In genomic region chr7:38580485-38580884, GRCh38 we compare ENCODE assay signal across 28 cellular contexts. TPM values are rescaled to one million over a fixed set of nuclear protein-coding genes. Genes with fewer than 3 reads are reported as not detected.
"Had no signal": no experiment of that assay in that cellular context is flagged by ENCODE, and none has a peak within 500 bp of the region (broad histone marks: within the 10 kb centered on the region; RNA-seq: fewer than 3 reads in every experiment).

No MANE protein-coding gene starts in this region.

- H3K27ac ChIP-seq: colonic mucosa, coronary artery, dorsolateral prefrontal cortex, epithelial cell of prostate, esophagus muscularis mucosa, esophagus squamous epithelium, foreskin keratinocyte, gastrocnemius medialis, gastroesophageal sphincter, heart left ventricle, heart right ventricle had no signal

- H3K4me1 ChIP-seq: colonic mucosa, esophagus squamous epithelium, foreskin keratinocyte, gastrocnemius medialis had no signal

- FAIRE-seq: colon, endometrium, endothelial cell of umbilical vein, frontal cortex had no signal

- H3K4me3 ChIP-seq: colonic mucosa, coronary artery, dorsolateral prefrontal cortex, esophagus muscularis mucosa, esophagus squamous epithelium, gastrocnemius medialis, gastroesophageal sphincter, heart left ventricle, heart right ventricle had no signal

- H3K9me3 ChIP-seq: colonic mucosa, esophagus muscularis mucosa, esophagus squamous epithelium, gastrocnemius medialis, gastroesophageal sphincter had no signal

- H3K36me3 ChIP-seq: colonic mucosa, esophagus muscularis mucosa, esophagus squamous epithelium, gastrocnemius medialis, gastroesophageal sphincter, heart left ventricle, heart right ventricle had no signal

- ATAC-seq: effector memory CD8-positive, alpha-beta T cell; esophagus mucosa; foreskin keratinocyte; gastrocnemius medialis; gastroesophageal sphincter; heart left ventricle; heart right ventricle had no signal

- H3K27me3 ChIP-seq: colonic mucosa, dorsolateral prefrontal cortex, esophagus muscularis mucosa, esophagus squamous epithelium, foreskin keratinocyte, gastrocnemius medialis, gastroesophageal sphincter, heart left ventricle, heart right ventricle had no signal

- DNase-seq: colonic mucosa; cortex of kidney; dermis blood vessel endothelial cell; dorsolateral prefrontal cortex; effector CD4-positive, alpha-beta T cell; effector CD8-positive, alpha-beta T cell; effector memory CD4-positive, alpha-beta T cell; effector memory CD8-positive, alpha-beta T cell; endodermal cell; erythroblast; esophagus squamous epithelium; foreskin fibroblast; foreskin keratinocyte; foreskin melanocyte; gastrocnemius medialis; glutamatergic neuron; head of caudate nucleus; heart left ventricle; heart right ventricle had no signal

RNA-seq across cellular contexts. Expression of gene AMPH, which starts 50.7 kb away (rescaled TPM):
- total RNA-seq: dermis blood vessel endothelial cell, foreskin keratinocyte had no signal
- polyA plus RNA-seq: foreskin keratinocyte had no signal
